Comparison of ENCODE assay signal across 8 cellular contexts in genomic region chr19:3849092-3849491, GRCh38. TPM values are rescaled to one million over a fixed set of nuclear protein-coding genes. Genes with fewer than 3 reads are reported as not detected.
DNase-seq lines count a peak whose midpoint lies in the region; ATAC-seq and TF ChIP-seq lines count a peak whose summit lies in the region.

No MANE protein-coding gene starts in this region.

- H3K27me3 Mint-ChIP-seq in T-helper 17 cell (peaks cover 11% of the 10 kb centered on the region), endodermal cell (ENCODE audit: insufficient read depth) (peaks cover 2% of the 10 kb centered on the region)
- H3K27me3 Mint-ChIP-seq in activated T-helper 2 cell treated with anti-CD3 and anti-CD28 coated beads, Interferon-gamma antibody, Interleukin-2, Interleukin-4, amounts not matched to agents 10 μg/mL and 5 μg/mL and 100 μg/mL, durations not matched to agents 14 hours and 24 hours and 36 hours (ENCODE audit: low read depth) = no peaks in the 10 kb centered on the region

- peaks cover 29% of the 10 kb centered on the region for H3K9me3 Mint-ChIP-seq in endodermal cell
- H3K9me3 Mint-ChIP-seq in activated T-helper 2 cell treated with anti-CD3 and anti-CD28 coated beads, Interferon-gamma antibody, Interleukin-2, Interleukin-4, amounts not matched to agents 10 μg/mL and 5 μg/mL and 100 μg/mL, durations not matched to agents 14 hours and 24 hours and 36 hours = peaks cover 25% of the 10 kb centered on the region

- TF ChIP-seq CTCF in endodermal cell (conservative IDR thresholded peaks at IDR 0.05) = peak; percentile 78

- ATAC-seq in T-helper 17 cell (peak; percentile 61), HG02798 (IDR thresholded peaks at IDR 0.05; ENCODE audit: poor library complexity, unreplicated experiment) (no peak)

- H3K4me3 Mint-ChIP-seq in T-helper 17 cell = no peak overlapping the region
- no peak overlapping the region for H3K4me3 Mint-ChIP-seq in endodermal cell
- no peak overlapping the region for H3K4me3 Mint-ChIP-seq in activated T-helper 2 cell treated with anti-CD3 and anti-CD28 coated beads, Interferon-gamma antibody, Interleukin-2, Interleukin-4, amounts not matched to agents 10 μg/mL and 5 μg/mL and 100 μg/mL, durations not matched to agents 14 hours and 24 hours and 36 hours (ENCODE audit: low read depth)

- H3K9me3 ChIP-seq in T-helper 17 cell (ENCODE audit: control insufficient read depth, low read length, poor library complexity, severe bottlenecking) (no peaks in the 10 kb centered on the region), endodermal cell (ENCODE audit: control insufficient read depth, low read length) (peaks cover 23% of the 10 kb centered on the region)

- H3K4me3 ChIP-seq in endodermal cell (ENCODE audit: low read length) = no peak overlapping the region

- H3K27ac Mint-ChIP-seq in T-helper 17 cell = no peak overlapping the region
- no peak overlapping the region for H3K27ac Mint-ChIP-seq in endodermal cell
- no peak overlapping the region for H3K27ac Mint-ChIP-seq in activated T-helper 2 cell treated with anti-CD3 and anti-CD28 coated beads, Interferon-gamma antibody, Interleukin-2, Interleukin-4, amounts not matched to agents 10 μg/mL and 5 μg/mL and 100 μg/mL, durations not matched to agents 14 hours and 24 hours and 36 hours

- no peak overlapping the region for H3K9ac ChIP-seq in endodermal cell (ENCODE audit: extremely low read depth, low read length, poor library complexity, severe bottlenecking)

- no peak overlapping the region for H3K27ac ChIP-seq in endodermal cell (ENCODE audit: low read depth, low read length)

- H3K4me1 Mint-ChIP-seq in T-helper 17 cell (no peaks in the 10 kb centered on the region), endodermal cell (no peaks in the 10 kb centered on the region)
- H3K4me1 Mint-ChIP-seq in activated T-helper 2 cell treated with anti-CD3 and anti-CD28 coated beads, Interferon-gamma antibody, Interleukin-2, Interleukin-4, amounts not matched to agents 10 μg/mL and 5 μg/mL and 100 μg/mL, durations not matched to agents 14 hours and 24 hours and 36 hours (ENCODE audit: low read depth) = no peaks in the 10 kb centered on the region

- peaks cover 14% of the 10 kb centered on the region for H3K36me3 ChIP-seq in endodermal cell (ENCODE audit: control insufficient read depth, insufficient read depth, low read length)

- intact Hi-C loops in activated T-helper 2 cell treated with anti-CD3 and anti-CD28 coated beads, Interferon-gamma antibody, Interleukin-2, Interleukin-4, amounts not matched to agents 10 μg/mL and 5 μg/mL and 100 μg/mL, durations not matched to agents 14 hours and 24 hours and 36 hours (cut with micrococcal nuclease) = no loop called here

- DNase-seq in AML-193 (lab: John Stamatoyannopoulos, UW) (peak; percentile 59 to 60), HCEC 1CT (peak; percentile 13), T-helper 17 cell (no peak), endodermal cell (peak; percentile 88), medulla oblongata (ENCODE audit: extremely low spot score) (no peak)
- DNase-seq in stimulated activated CD4-positive, alpha-beta T cell treated with anti-CD3 and anti-CD28 coated beads, Interleukin-2, amount 100 ng/mL, for 24 hours = peak; percentile 29 to 61
- DNase-seq in activated T-helper 2 cell treated with anti-CD3 and anti-CD28 coated beads, Interferon-gamma antibody, Interleukin-2, Interleukin-4, amounts not matched to agents 10 μg/mL and 5 μg/mL and 100 μg/mL, durations not matched to agents 14 hours and 24 hours and 36 hours (ENCODE audit: low spot score) = no peak

- H3K27me3 ChIP-seq in endodermal cell (ENCODE audit: control insufficient read depth, insufficient read depth, low read length, poor library complexity, severe bottlenecking) = no peaks in the 10 kb centered on the region

- no peaks in the 10 kb centered on the region for H3K4me1 ChIP-seq in endodermal cell (ENCODE audit: control insufficient read depth, insufficient read depth, low read length)

- peaks cover 2% of the 10 kb centered on the region for H3K36me3 Mint-ChIP-seq in T-helper 17 cell (ENCODE audit: low read depth)
- peaks cover 39% of the 10 kb centered on the region for H3K36me3 Mint-ChIP-seq in endodermal cell (ENCODE audit: low read depth)
- H3K36me3 Mint-ChIP-seq in activated T-helper 2 cell treated with anti-CD3 and anti-CD28 coated beads, Interferon-gamma antibody, Interleukin-2, Interleukin-4, amounts not matched to agents 10 μg/mL and 5 μg/mL and 100 μg/mL, durations not matched to agents 14 hours and 24 hours and 36 hours (ENCODE audit: low read depth) = no peaks in the 10 kb centered on the region

- 86 to 88% methylated on average over 4 to 5 of the region's 5 CpGs for WGBS in endodermal cell (ENCODE audit: insufficient coverage in 1 of 2, insufficient read length in 1 of 2), 2 experiments

RNA-seq across cellular contexts. Expression of gene ZFR2, which starts 19.7 kb away (rescaled TPM):
- 1 to 10 TPM; 1.2 to 1.3 TPM for total RNA-seq in T-helper 17 cell
- 10 to 100 TPM; 16.4 to 24.6 TPM for total RNA-seq in endodermal cell
- 13.9 TPM for polyA plus RNA-seq in endodermal cell (2013, experiment 1 of 2)
- polyA plus RNA-seq in endodermal cell (2013, experiment 2 of 2) = 12.6 TPM
- total RNA-seq in activated T-helper 2 cell treated with anti-CD3 and anti-CD28 coated beads, Interferon-gamma antibody, Interleukin-2, Interleukin-4, amounts not matched to agents 10 μg/mL and 5 μg/mL and 100 μg/mL, durations not matched to agents 14 hours and 24 hours and 36 hours = 0.27 and 0.32 TPM in 2 replicates

RNA-seq across cellular contexts. Expression of gene ATCAY, which starts 31.4 kb away (rescaled TPM):
- total RNA-seq in T-helper 17 cell (under 1 TPM in 1 of 2 donors, not detected in 1; 0.60 TPM), endodermal cell (1 to 10 TPM in 1 of 2 donors, under 1 TPM in 1; 0.58 to 2.8 TPM)
- 14.9 TPM for polyA plus RNA-seq in endodermal cell (2013, experiment 1 of 2)
- 12.9 TPM for polyA plus RNA-seq in endodermal cell (2013, experiment 2 of 2)
- not detected in 2 replicates for total RNA-seq in activated T-helper 2 cell treated with anti-CD3 and anti-CD28 coated beads, Interferon-gamma antibody, Interleukin-2, Interleukin-4, amounts not matched to agents 10 μg/mL and 5 μg/mL and 100 μg/mL, durations not matched to agents 14 hours and 24 hours and 36 hours

Comparison
In these comparisons a context has a peak if more than half of its experiments do, and no peak if none do; other contexts are left out.
1. DNase-seq: peak in AML-193 (2 of 2), HCEC 1CT (single experiment), endodermal cell (single experiment) and stimulated activated CD4-positive, alpha-beta T cell treated with anti-CD3 and anti-CD28 coated beads, Interleukin-2, amount 100 ng/mL, for 24 hours (2 of 2); none in T-helper 17 cell (0 of 3), medulla oblongata (single experiment) and activated T-helper 2 cell treated with anti-CD3 and anti-CD28 coated beads, Interferon-gamma antibody, Interleukin-2, Interleukin-4, amounts not matched to agents 10 μg/mL and 5 μg/mL and 100 μg/mL, durations not matched to agents 14 hours and 24 hours and 36 hours (single experiment).
2. RNA of gene ZFR2, which starts 19.7 kb away (total RNA-seq): 16.4 to 24.6 TPM in endodermal cell; 1.2 to 1.3 TPM in T-helper 17 cell and 0.27 to 0.32 TPM in activated T-helper 2 cell treated with anti-CD3 and anti-CD28 coated beads, Interferon-gamma antibody, Interleukin-2, Interleukin-4, amounts not matched to agents 10 μg/mL and 5 μg/mL and 100 μg/mL, durations not matched to agents 14 hours and 24 hours and 36 hours; every median in the first group is over 4 times any median in the second.